In genomic region chr17:47189732-47190621, GRCh38 we compare ENCODE assay signal across 8 cellular contexts. TPM values are rescaled to one million over a fixed set of nuclear protein-coding genes. Genes with fewer than 3 reads are reported as not detected.
DNase-seq lines count a peak whose midpoint lies in the region; ATAC-seq and TF ChIP-seq lines count a peak whose summit lies in the region.

No MANE protein-coding gene starts in this region.

- TF ChIP-seq RAD21 in IMR-90 (IDR thresholded peaks at IDR 0.05; ENCODE audit: low read length): no peak

- peaks cover 0 to 14% of the 10 kb centered on the region in 2 experiments; a peak in 2 of 4 replicates for H3K79me1 ChIP-seq in IMR-90 (ENCODE audit: low read depth in 1 of 2, low read length in 2 of 2)

- no peak overlapping the region for H2AK5ac ChIP-seq in IMR-90 (ENCODE audit: low read depth, low read length)

- peak overlapping the region; percentile 26; the same call in 1 of the 2 replicates for H4K91ac ChIP-seq in IMR-90 (ENCODE audit: insufficient read depth, low read depth, low read length)

- H2AK9ac ChIP-seq in IMR-90 (replicated peaks; ENCODE audit: low read depth, low read length, poor library complexity): no peak overlapping the region

- in situ Hi-C loops in IMR-90 (cut with MboI; ENCODE audit: low sequenced_read_pairs): no loop called here

- ATAC-seq in IMR-90 (ENCODE audit: low read depth): peak; percentile 6

- H3K27ac ChIP-seq in IMR-90 (ENCODE audit: insufficient read depth, low read length) (peak overlapping the region; percentile 14), caudate nucleus (ENCODE audit: low read depth, low read length) (peak overlapping the region; percentile 49), muscle layer of colon (ENCODE audit: low read depth, low read length) (peak overlapping the region; percentile 62)

- H3K27me3 ChIP-seq in IMR-90 (ENCODE audit: control insufficient read depth, insufficient read depth, low read length) (no peaks in the 10 kb centered on the region), muscle layer of colon (ENCODE audit: control insufficient read depth in 1 of 2, insufficient read depth in 2 of 2, low read length in 2 of 2) (no peaks in the 10 kb centered on the region)

- H3K4me3 ChIP-seq in AG04449 (ENCODE audit: low read depth, low read length): peak overlapping the region; percentile 55
- peak overlapping the region; percentile 51 for H3K4me3 ChIP-seq in IMR-90 (ENCODE audit: insufficient read depth, low read depth, low read length)
- H3K4me3 ChIP-seq in muscle layer of colon (ENCODE audit: low read depth in 1 of 2, low read length in 2 of 2): peak overlapping the region; percentile 33 to 83

- dilution Hi-C loops in IMR-90 (cut with HindIII; ENCODE audit: low sequenced_read_pairs, unreplicated experiment): no loop called here

- no peak overlapping the region; the same call in 1 of the 2 replicates for H3K18ac ChIP-seq in IMR-90 (ENCODE audit: low read depth, low read length)

- H3K4me1 ChIP-seq in IMR-90 (ENCODE audit: control insufficient read depth, insufficient read depth, low read length) (no peaks in the 10 kb centered on the region), muscle layer of colon (ENCODE audit: insufficient read depth, low read length) (peaks cover 22% of the 10 kb centered on the region)

- intact Hi-C loops in IMR-90 (cut with micrococcal nuclease): loop anchor here (5.0 kb wide), 1 partner anchor 127 kb away; no protein-coding TSS in a partner anchor

- DNase-seq in AG04449 (ENCODE audit: low read depth, low spot score) (no peak), IMR-90 (no peak), caudate nucleus (lab: John Stamatoyannopoulos, UW) (no peak), anterior cingulate cortex (lab: John Stamatoyannopoulos, UW) (no peak), dedifferentiated amniotic fluid mesenchymal stem cell (ENCODE audit: extremely low spot score) (no peak), NCI-H510A (lab: John Stamatoyannopoulos, UW) (no peak)
- DNase-seq in stimulated activated CD4-positive, alpha-beta T cell treated with anti-CD3 and anti-CD28 coated beads, Interleukin-4, amount 100 ng/mL, for 4 hours: no peak

- H3K9ac ChIP-seq in IMR-90 (ENCODE audit: low read depth, low read length) (peak overlapping the region; percentile 59; the same call in 1 of the 2 replicates), muscle layer of colon (ENCODE audit: low read length) (peak overlapping the region; percentile 51)

- no peak for TF ChIP-seq POLR2A in IMR-90 (IDR thresholded peaks at IDR 0.05; ENCODE audit: low read depth, low read length)

- peak overlapping the region; percentile 39; the same call in 1 of the 2 replicates for H3K4ac ChIP-seq in IMR-90 (ENCODE audit: low read depth, low read length)

- no peaks in the 10 kb centered on the region for H3K9me3 ChIP-seq in IMR-90 (ENCODE audit: control insufficient read depth, insufficient read depth, low read length)
- no peaks in the 10 kb centered on the region for H3K9me3 ChIP-seq in muscle layer of colon (ENCODE audit: low read length)

- peak overlapping the region; percentile 84 for H3K4me2 ChIP-seq in IMR-90 (ENCODE audit: low read depth, low read length)

- peaks cover 31% of the 10 kb centered on the region for H4K20me1 ChIP-seq in IMR-90 (ENCODE audit: insufficient read depth, low read length)

- no TSS peak for BruUV-seq in IMR-90 (replicated peaks; lab: Mats Ljungman, UMichigan)

- no CpG with 5 or more reads among the region's 9 CpGs for WGBS in IMR-90 (ENCODE audit: extremely low coverage in 2 of 2, insufficient read length in 1 of 2), 2 experiments

- H3K23ac ChIP-seq in IMR-90 (ENCODE audit: low read depth, low read length): peak overlapping the region; percentile 46; the same call in 1 of the 2 replicates

- peak overlapping the region; percentile 71 for H3K14ac ChIP-seq in IMR-90 (replicated peaks; ENCODE audit: low read depth, low read length)

- peak overlapping the region; percentile 26 to 75; a peak in 3 of 4 replicates for H4K8ac ChIP-seq in IMR-90 (ENCODE audit: low read depth in 2 of 2, low read length in 2 of 2)

- no peak for TF ChIP-seq CTCF in AG04449 (IDR thresholded peaks at IDR 0.05; ENCODE audit: insufficient read depth, low read length, missing control alignments)
- TF ChIP-seq CTCF in IMR-90 (conservative IDR thresholded peaks at IDR 0.05; ENCODE audit: low read depth, low read length): no peak

- peak overlapping the region; percentile 53; the same call in 1 of the 2 replicates for H2BK120ac ChIP-seq in IMR-90 (ENCODE audit: low read depth, low read length)

- CTCF ChIA-PET in AG04449 (lab: Yijun Ruan, JAX) (interaction anchor here (1.1 to 1.5 kb wide), 6 partner anchors 10 to 426 kb away, joined by 3 to 7 read pairs (median 4); no protein-coding TSS in a partner anchor), IMR-90 (lab: Yijun Ruan, JAX) (no interaction called here)

- POLR2A ChIA-PET in AG04449 (lab: Yijun Ruan, JAX) (interaction anchor here (0.7 to 1.4 kb wide), 4 partner anchors 8 to 85 kb away, joined by 4 read pairs; no protein-coding TSS in a partner anchor), IMR-90 (lab: Charles Lee; ENCODE audit: unreplicated experiment) (interaction anchor here (0.8 kb wide), 1 partner anchor 17 kb away, joined by 3 read pairs; no protein-coding TSS in a partner anchor)

- H3K9me1 ChIP-seq in IMR-90 (ENCODE audit: insufficient read depth, low read length): no peaks in the 10 kb centered on the region

- H4K5ac ChIP-seq in IMR-90 (ENCODE audit: low read depth, low read length): peak overlapping the region; percentile 53; the same call in 1 of the 2 replicates

- H2BK15ac ChIP-seq in IMR-90 (ENCODE audit: low read depth, low read length): peak overlapping the region; percentile 67; the same call in 1 of the 3 replicates

- peak overlapping the region; percentile 71 for H2AFZ ChIP-seq in IMR-90 (replicated peaks; ENCODE audit: low read length, poor library complexity)

- H2BK20ac ChIP-seq in IMR-90 (ENCODE audit: low read depth, low read length): no peak overlapping the region

- peak overlapping the region; percentile 75 for H2BK5ac ChIP-seq in IMR-90 (ENCODE audit: low read depth, low read length, poor library complexity, severe bottlenecking)

- peak overlapping the region; percentile 73 for H3K56ac ChIP-seq in IMR-90 (ENCODE audit: extremely low read depth, insufficient read depth, low read length)

- H3K36me3 ChIP-seq in IMR-90 (ENCODE audit: control insufficient read depth, insufficient read depth, low read length) (no peaks in the 10 kb centered on the region), muscle layer of colon (ENCODE audit: insufficient read depth, low read length) (no peaks in the 10 kb centered on the region)

TF ChIP-seq in IMR-90, 13 proteins besides CTCF, POLR2A, EP300 and RAD21:
- no peak for TF ChIP-seq BHLHE40 (IDR thresholded peaks at IDR 0.05; ENCODE audit: low read depth, low read length)
- no peak for TF ChIP-seq SMC3 (IDR thresholded peaks at IDR 0.05; ENCODE audit: low read depth, low read length)
- TF ChIP-seq RFX5 (IDR thresholded peaks at IDR 0.05; ENCODE audit: low read depth, low read length): no peak
- TF ChIP-seq CHD1 (IDR thresholded peaks at IDR 0.05; ENCODE audit: low read depth, low read length): no peak
- TF ChIP-seq ELK1 (IDR thresholded peaks at IDR 0.05; ENCODE audit: borderline replicate concordance, low read depth, low read length): no peak
- no peak for TF ChIP-seq CEBPB (IDR thresholded peaks at IDR 0.05; ENCODE audit: low read depth, low read length)

RNA-seq across cellular contexts. Expression of gene CDC27, which starts 0.9 kb away (rescaled TPM):
- 170 and 190 TPM in 2 replicates for total RNA-seq in IMR-90 (2012; rRNA removed)
- polyA plus RNA-seq in IMR-90 (2012; rRNA removed): 47.7 and 57.9 TPM in 2 replicates
- polyA plus RNA-seq in IMR-90 (2012; cell fraction: cytosol; rRNA removed): 12.3 and 13.8 TPM in 2 replicates
- 15.1 and 99.8 TPM in 2 replicates for polyA plus RNA-seq in IMR-90 (2012; cell fraction: nucleus; rRNA removed; ENCODE audit: low replicate concordance)

RNA-seq across cellular contexts. Expression of gene MYL4, which starts 19.2 kb away (rescaled TPM):
- total RNA-seq in IMR-90 (2012; rRNA removed): 0.28 TPM in 1 of 2 replicates, not detected in the other
- polyA plus RNA-seq in IMR-90 (2012; rRNA removed): 0.20 TPM in 1 of 2 replicates, not detected in the other
- 0.14 TPM in 1 of 2 replicates, not detected in the other for polyA plus RNA-seq in IMR-90 (2012; cell fraction: cytosol; rRNA removed)
- polyA plus RNA-seq in IMR-90 (2012; cell fraction: nucleus; rRNA removed; ENCODE audit: low replicate concordance): 0.41 and 0.42 TPM in 2 replicates
